16 cellular contexts compared by ENCODE assay signal in genomic region chr17:81390436-81391214, GRCh38. TPM values are rescaled to one million over a fixed set of nuclear protein-coding genes. Genes with fewer than 3 reads are reported as not detected.
DNase-seq lines count a peak whose midpoint lies in the region; ATAC-seq and TF ChIP-seq lines count a peak whose summit lies in the region.
"Had no signal": no experiment of that assay in that cellular context is flagged by ENCODE, and none has a peak within 500 bp of the region (broad histone marks: within the 10 kb centered on the region; RNA-seq: fewer than 3 reads in every experiment).

No MANE protein-coding gene starts in this region.

- DNase-seq in NT2/D1 (ENCODE audit: low read depth, low spot score) (no peak), dorsolateral prefrontal cortex (no peak), thoracic aorta (ENCODE audit: low spot score) (no peak), omental fat pad (ENCODE audit: low spot score) (no peak)
- DNase-seq in activated CD4-positive, alpha-beta T cell treated with anti-CD3 and anti-CD28 coated beads, Interleukin-2, amount 50 U/mL, for 4 hours = no peak
- DNase-seq: activated CD4-positive, alpha-beta T cell treated with anti-CD3 and anti-CD28 coated beads, Interleukin-2, amount 50 U/mL, for 48 hours; activated effector memory CD4-positive, alpha-beta T cell treated with Interleukin-2 at 50 U/mL for 16 hours; CD4-positive, CD25-positive, alpha-beta regulatory T cell; left lung; NCI-H146; NCI-H526 treated with DMSO at 0.1 percent for 48 hours; RPMI8226 had no signal

- intact Hi-C loops in dorsolateral prefrontal cortex (cut with DNase I) = loop anchor here in 1 of 2 donors (10.0 kb wide), 1 partner anchor 96 kb away; the partner anchor contains the start of gene SLC38A10

- H3K4me1 ChIP-seq in NT2/D1 (ENCODE audit: insufficient read depth, insufficient read length) (peaks cover 26% of the 10 kb centered on the region), thoracic aorta (ENCODE audit: control insufficient read depth in 1 of 2, low read depth in 2 of 2) (peaks cover 20 to 64% of the 10 kb centered on the region in 2 donors)

- TF ChIP-seq CTCF in dorsolateral prefrontal cortex (IDR thresholded peaks at IDR 0.05 in 54 of 56, conservative IDR thresholded peaks at IDR 0.05 in 2 of 56; ENCODE audit: low read depth in 1 of 56, partially characterized antibody in 56 of 56) (no peak), neural cell (IDR thresholded peaks at IDR 0.05; ENCODE audit: poor library complexity, severe bottlenecking) (no peak), thoracic aorta (IDR thresholded peaks at IDR 0.05) (no peak), omental fat pad (IDR thresholded peaks at IDR 0.05) (no peak)

- H3K4me2 ChIP-seq in neural cell (ENCODE audit: low read length) = peak overlapping the region; percentile 13

- H4K20me1 ChIP-seq in neural cell (ENCODE audit: insufficient read depth) = peaks cover 6% of the 10 kb centered on the region

- H3K9ac ChIP-seq in NT2/D1 (ENCODE audit: insufficient read length, low read depth) (peak overlapping the region; percentile 64), neural cell (ENCODE audit: low read length) (peak overlapping the region; percentile 94)

- peaks cover 8% of the 10 kb centered on the region for H3K36me3 ChIP-seq in NT2/D1 (ENCODE audit: insufficient read depth, insufficient read length, low read length)
- no peaks in the 10 kb centered on the region for H3K36me3 ChIP-seq in neural cell (ENCODE audit: insufficient read depth, low read length)
- H3K36me3 ChIP-seq in thoracic aorta = no peaks in the 10 kb centered on the region
- H3K36me3 ChIP-seq: left lung had no signal

- H3K9me2 ChIP-seq in neural cell (ENCODE audit: insufficient read depth, low read length) = no peaks in the 10 kb centered on the region

- no peak for TF ChIP-seq RAD21 in neural cell (conservative IDR thresholded peaks at IDR 0.05)

- TF ChIP-seq EP300 in neural cell (conservative IDR thresholded peaks at IDR 0.05; ENCODE audit: poor library complexity, severe bottlenecking) = no peak

- H2AFZ ChIP-seq in neural cell (ENCODE audit: low read depth, low read length) = no peak overlapping the region

- peak overlapping the region in 58 of 59 donors; percentile 95 to 100 (median 99) for H3K27ac ChIP-seq in dorsolateral prefrontal cortex
- H3K27ac ChIP-seq in neural cell (ENCODE audit: low read length) = no peak overlapping the region
- H3K27ac ChIP-seq in thoracic aorta = peak overlapping the region; percentile 93 to 96

- H3K9me3 ChIP-seq in NT2/D1 (ENCODE audit: insufficient read depth, low read length) = no peaks in the 10 kb centered on the region
- H3K9me3 ChIP-seq in neural cell (ENCODE audit: low read length) = no peaks in the 10 kb centered on the region
- no peaks in the 10 kb centered on the region for H3K9me3 ChIP-seq in thoracic aorta
- H3K9me3 ChIP-seq: body of pancreas, left lung had no signal

- ATAC-seq in thoracic aorta (ENCODE audit: insufficient number of reproducible peaks, low FRiP score, low read depth) (no peak), HG03342 (IDR thresholded peaks at IDR 0.05; ENCODE audit: unreplicated experiment) (no peak), omental fat pad (ENCODE audit: low FRiP score) (no peak)
- ATAC-seq: body of pancreas, left lung had no signal

- H3K27me3 ChIP-seq in NT2/D1 (ENCODE audit: insufficient read depth, insufficient read length) = peaks cover 66% of the 10 kb centered on the region
- H3K27me3 ChIP-seq in dorsolateral prefrontal cortex = no peaks in the 10 kb centered on the region
- no peaks in the 10 kb centered on the region for H3K27me3 ChIP-seq in neural cell (ENCODE audit: insufficient read depth, low read depth, low read length)
- H3K27me3 ChIP-seq in thoracic aorta (replicated peaks; ENCODE audit: insufficient read depth) = no peaks in the 10 kb centered on the region
- H3K27me3 ChIP-seq: body of pancreas had no signal

- no peaks in the 10 kb centered on the region for H3F3A ChIP-seq in neural cell (ENCODE audit: insufficient read depth, low read length, poor library complexity, severe bottlenecking)

- no peak overlapping the region for H3K4me3 ChIP-seq in NT2/D1 (ENCODE audit: insufficient read length, low read depth)
- H3K4me3 ChIP-seq in dorsolateral prefrontal cortex = peak overlapping the region in 9 of 59 donors; percentile 79 to 91 (median 84)
- H3K4me3 ChIP-seq in neural cell (ENCODE audit: low read length) = peak overlapping the region; percentile 97
- H3K4me3 ChIP-seq in thoracic aorta = no peak overlapping the region
- H3K4me3 ChIP-seq: body of pancreas, left lung had no signal

- H3K79me2 ChIP-seq in neural cell (replicated peaks; ENCODE audit: insufficient read depth, low read length) = peaks cover 79% of the 10 kb centered on the region

TF ChIP-seq in neural cell, 6 proteins besides CTCF, POLR2A, EP300 and RAD21:
- TF ChIP-seq POLR2AphosphoS5 (IDR thresholded peaks at IDR 0.05) (peak; percentile 14), MXI1 (conservative IDR thresholded peaks at IDR 0.05; ENCODE audit: poor library complexity, severe bottlenecking) (no peak), SMC3 (conservative IDR thresholded peaks at IDR 0.05; ENCODE audit: poor library complexity) (no peak)

RNA-seq across cellular contexts. Expression of gene BAHCC1, which starts 4.6 kb away (rescaled TPM):
- total RNA-seq in dorsolateral prefrontal cortex = 10 to 100 TPM; 25.1 to 66.1 (median 38.0) TPM
- polyA plus RNA-seq in neural cell = 12.4 and 14.2 TPM in 2 replicates
- polyA minus RNA-seq in neural cell = 20.7 and 24.9 TPM in 2 replicates
- total RNA-seq in thoracic aorta = 10 to 100 TPM; 41.2 to 69.6 TPM
- 10 to 100 TPM in 1 of 4 donors, 1 to 10 TPM in 3; 4.8 to 20.8 (median 7.1) TPM for total RNA-seq in omental fat pad
- polyA plus RNA-seq: CD4-positive, CD25-positive, alpha-beta regulatory T cell; IgD-negative memory B cell had no signal
